In the genomic region with DNA sequence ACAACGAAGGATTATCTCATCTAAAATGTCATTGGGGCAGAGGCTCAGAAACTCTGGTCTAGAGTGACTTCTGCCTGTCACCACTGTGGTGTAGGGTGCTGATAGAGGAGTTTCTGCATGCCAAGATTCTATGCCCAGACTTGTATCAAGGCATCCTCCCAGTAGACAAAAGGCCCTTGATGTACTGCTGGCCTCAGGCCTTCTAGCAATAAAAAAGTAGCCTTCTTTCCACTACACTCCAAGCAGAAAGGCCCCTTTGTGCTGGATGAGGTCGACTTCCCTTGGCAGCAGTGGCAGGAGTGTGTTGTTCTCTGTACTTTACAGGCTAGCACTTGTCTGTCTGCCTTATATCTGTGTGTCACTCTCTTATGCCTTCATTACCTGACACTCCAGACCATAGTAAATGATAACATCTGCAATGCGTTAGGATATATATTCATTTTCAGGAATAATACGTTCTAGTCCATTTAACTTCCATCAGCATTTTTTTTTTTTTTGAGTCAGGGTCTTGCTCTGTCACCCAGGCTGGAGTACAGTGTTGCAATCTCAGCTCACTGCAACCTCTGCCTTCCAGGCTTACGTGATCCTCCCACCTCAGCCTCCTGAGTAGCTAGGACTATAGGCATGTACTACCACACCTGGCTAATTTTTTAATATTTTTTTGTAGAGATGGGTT, we compare ENCODE assay signal across 11 cellular contexts. TPM values are rescaled to one million over a fixed set of nuclear protein-coding genes. Genes with fewer than 3 reads are reported as not detected.
DNase-seq lines count a peak whose midpoint lies in the region; ATAC-seq and TF ChIP-seq lines count a peak whose summit lies in the region.
"Had no signal": no experiment of that assay in that cellular context is flagged by ENCODE, and none has a peak within 500 bp of the region (broad histone marks: within the 10 kb centered on the region; RNA-seq: fewer than 3 reads in every experiment).

No MANE protein-coding gene starts in this region.

- H3K27me3 ChIP-seq in CD4-positive, CD25-positive, alpha-beta regulatory T cell (ENCODE audit: control insufficient read depth, insufficient read depth, low read length) = no peaks in the 10 kb centered on the region
- H3K27me3 ChIP-seq in esophagus squamous epithelium (no peaks in the 10 kb centered on the region), lower lobe of right lung (ENCODE audit: low read depth) (no peaks in the 10 kb centered on the region)

- no peak overlapping the region for H3K27ac ChIP-seq in CD4-positive, CD25-positive, alpha-beta regulatory T cell (ENCODE audit: insufficient read depth, low read length, poor library complexity, severe bottlenecking)
- peak overlapping the region; percentile 17 to 56 (median 39) for H3K27ac ChIP-seq in esophagus squamous epithelium
- H3K27ac ChIP-seq in lower lobe of right lung = no peak overlapping the region
- H3K27ac ChIP-seq: C4-2B had no signal

- peak overlapping the region; percentile 38 to 79 (median 52) for H3K27ac Mint-ChIP-seq in CD4-positive, CD25-positive, alpha-beta regulatory T cell
- peak overlapping the region; percentile 89 for H3K27ac Mint-ChIP-seq in nephron progenitor cell
- H3K27ac Mint-ChIP-seq: HFFc6 had no signal

- 32 to 34% methylated on average over 4 to 5 of the region's 5 CpGs for WGBS in esophagus squamous epithelium, 2 donors

- peaks cover 29 to 42% (median 35%) of the 10 kb centered on the region in 4 donors for H3K4me1 Mint-ChIP-seq in CD4-positive, CD25-positive, alpha-beta regulatory T cell
- peaks cover 6% of the 10 kb centered on the region for H3K4me1 Mint-ChIP-seq in nephron progenitor cell

- no peak for TF ChIP-seq POLR2A in esophagus squamous epithelium (IDR thresholded peaks at IDR 0.05)

- ATAC-seq in CD4-positive, CD25-positive, alpha-beta regulatory T cell (ENCODE audit: low read depth in 2 of 2) = no peak
- ATAC-seq in lower lobe of right lung = no peak
- ATAC-seq: stimulated activated naive CD8-positive, alpha-beta T cell treated with anti-CD3 and anti-CD28 coated beads, Interleukin-15, Interleukin-2, amounts not matched to agents 100 U/mL and 50 U/mL, for 24 hours had no signal

- H3K27me3 Mint-ChIP-seq in CD4-positive, CD25-positive, alpha-beta regulatory T cell = no peaks in the 10 kb centered on the region
- H3K27me3 Mint-ChIP-seq in nephron progenitor cell (ENCODE audit: low read depth, poor library complexity) = no peaks in the 10 kb centered on the region

- H3K4me3 ChIP-seq in CD4-positive, CD25-positive, alpha-beta regulatory T cell (ENCODE audit: low read depth, low read length) = no peak overlapping the region
- H3K4me3 ChIP-seq in esophagus squamous epithelium (no peak overlapping the region), lower lobe of right lung (no peak overlapping the region)

- H3K9me3 ChIP-seq in CD4-positive, CD25-positive, alpha-beta regulatory T cell (ENCODE audit: control insufficient read depth in 2 of 2, low read length in 2 of 2) = no peaks in the 10 kb centered on the region
- H3K9me3 ChIP-seq in esophagus squamous epithelium (no peaks in the 10 kb centered on the region), lower lobe of right lung (no peaks in the 10 kb centered on the region)

- no peak overlapping the region for H3K4me3 Mint-ChIP-seq in CD4-positive, CD25-positive, alpha-beta regulatory T cell
- H3K4me3 Mint-ChIP-seq in nephron progenitor cell = no peak overlapping the region
- H3K4me3 Mint-ChIP-seq: HFFc6 had no signal

- intact Hi-C loops in esophagus squamous epithelium (cut with DNase I) (no loop called here), lower lobe of right lung (cut with DNase I) (no loop called here)

- DNase-seq in CD4-positive, CD25-positive, alpha-beta regulatory T cell = no peak
- peak; percentile 76 for DNase-seq in NCI-H446 treated with DMSO at 0.1 percent for 48 hours (lab: John Stamatoyannopoulos, UW)
- DNase-seq in esophagus squamous epithelium (lab: John Stamatoyannopoulos, UW) = no peak
- DNase-seq in nephron progenitor cell = no peak
- DNase-seq in effector CD4-positive, alpha-beta T cell = no peak
- DNase-seq in NCI-H1417 treated with DMSO at 0.1 percent for 48 hours (lab: John Stamatoyannopoulos, UW) = no peak
- DNase-seq in lower lobe of right lung = no peak
- DNase-seq in activated CD4-positive, alpha-beta T cell treated with anti-CD3 and anti-CD28 coated beads for 1 hour = no peak
- DNase-seq: HFFc6; stimulated activated naive CD8-positive, alpha-beta T cell treated with anti-CD3 and anti-CD28 coated beads, Interleukin-15, Interleukin-2, amounts not matched to agents 100 U/mL and 50 U/mL, for 24 hours had no signal

- H3K36me3 Mint-ChIP-seq in CD4-positive, CD25-positive, alpha-beta regulatory T cell = peaks cover 12% of the 10 kb centered on the region
- H3K36me3 Mint-ChIP-seq in nephron progenitor cell (ENCODE audit: low read depth) = no peaks in the 10 kb centered on the region

- H3K4me1 ChIP-seq in CD4-positive, CD25-positive, alpha-beta regulatory T cell (ENCODE audit: control insufficient read depth, insufficient read depth, low read length, poor library complexity, severe bottlenecking) = no peaks in the 10 kb centered on the region
- H3K4me1 ChIP-seq in esophagus squamous epithelium (peaks cover 15 to 47% (median 23%) of the 10 kb centered on the region in 3 donors), lower lobe of right lung (peaks cover 3% of the 10 kb centered on the region)

- H3K9me3 Mint-ChIP-seq in CD4-positive, CD25-positive, alpha-beta regulatory T cell = peaks cover 0 to 1% (median 0%) of the 10 kb centered on the region in 7 donors
- no peaks in the 10 kb centered on the region for H3K9me3 Mint-ChIP-seq in nephron progenitor cell
- H3K9me3 Mint-ChIP-seq: HFFc6 had no signal

- H3K36me3 ChIP-seq in CD4-positive, CD25-positive, alpha-beta regulatory T cell (ENCODE audit: control insufficient read depth, insufficient read depth, low read length) = peaks cover 2% of the 10 kb centered on the region
- H3K36me3 ChIP-seq in esophagus squamous epithelium (peaks cover 0 to 11% (median 0%) of the 10 kb centered on the region in 3 donors), lower lobe of right lung (no peaks in the 10 kb centered on the region)

- TF ChIP-seq CTCF in esophagus squamous epithelium (IDR thresholded peaks at IDR 0.05) = no peak
- TF ChIP-seq CTCF in nephron progenitor cell (IDR thresholded peaks at IDR 0.05) = no peak
- TF ChIP-seq CTCF in lower lobe of right lung (IDR thresholded peaks at IDR 0.05) = no peak

RNA-seq across cellular contexts. Expression of gene RRM1, which starts 49.5 kb away (rescaled TPM):
- 76.9 TPM for total RNA-seq in CD4-positive, CD25-positive, alpha-beta regulatory T cell
- polyA plus RNA-seq in CD4-positive, CD25-positive, alpha-beta regulatory T cell = 10 to 100 TPM; 52.3 to 83.3 (median 60.7) TPM
- 10 to 100 TPM; 22.3 to 90.8 (median 60.3) TPM for total RNA-seq in esophagus squamous epithelium
- 23.7 TPM for total RNA-seq in lower lobe of right lung

Comparison
In these comparisons a context has a peak if more than half of its experiments do, and no peak if none do; other contexts are left out.
1. H3K27ac ChIP-seq: peak in esophagus squamous epithelium (4 of 4); none in CD4-positive, CD25-positive, alpha-beta regulatory T cell (single experiment) and lower lobe of right lung (single experiment).